Comparison of ENCODE assay signal across 27 cellular contexts in the genomic region with DNA sequence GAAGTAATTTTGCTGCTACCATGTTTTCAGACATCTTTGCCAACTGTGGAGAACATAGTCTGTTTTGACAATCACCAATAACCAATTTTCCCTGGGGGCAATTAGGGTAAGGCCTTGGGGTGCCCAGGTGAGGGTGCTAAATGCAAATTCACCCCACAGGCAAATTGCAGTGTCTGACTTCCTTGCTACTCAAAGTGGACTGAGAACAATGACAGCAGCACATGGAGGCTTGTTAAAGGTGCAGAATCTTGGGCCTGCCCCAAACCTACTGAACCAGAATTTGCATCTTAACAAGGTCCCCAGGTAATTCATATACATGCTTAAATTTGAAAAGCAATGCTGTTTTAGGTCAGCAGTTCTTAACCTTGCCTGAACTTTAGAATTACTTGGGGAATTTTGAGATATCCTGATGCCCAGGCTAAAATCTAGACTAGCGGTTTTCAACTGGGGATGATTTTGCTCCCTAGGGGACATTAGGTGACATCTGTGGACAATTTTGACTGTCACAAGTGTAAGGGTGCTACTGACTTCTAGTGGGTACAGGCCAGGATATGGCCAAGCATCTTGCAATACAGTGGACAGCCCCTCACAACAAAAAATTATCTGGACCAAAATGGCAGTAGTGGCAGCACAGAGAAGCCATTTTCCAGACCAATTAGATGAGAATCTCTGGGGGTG.
DNase-seq lines count a peak whose midpoint lies in the region; ATAC-seq, FAIRE-seq and TF ChIP-seq lines count a peak whose summit lies in the region.
"Had no signal": no experiment of that assay in that cellular context is flagged by ENCODE, and none has a peak within 500 bp of the region (broad histone marks: within the 10 kb centered on the region; RNA-seq: fewer than 3 reads in every experiment).

No MANE protein-coding gene starts in this region.

- POLR2A ChIA-PET in RWPE1 (lab: Yijun Ruan, JAX; ENCODE audit: low non-redundant PET): no interaction called here

- no peaks in the 10 kb centered on the region for H3K36me3 Mint-ChIP-seq in activated CD8-positive, alpha-beta memory T cell treated with anti-CD3 and anti-CD28 coated beads, Interleukin-2, amount 10 ng/mL, durations not matched to agents 7 days and 5 days
- H3K36me3 Mint-ChIP-seq: CD4-positive, alpha-beta memory T cell; mesothelial cell of epicardium; naive thymus-derived CD8-positive, alpha-beta T cell had no signal

- DNase-seq in RWPE1 (ENCODE audit: low spot score) (no peak), frontal cortex (ENCODE audit: low spot score in 2 of 2) (no peak)
- no peak for DNase-seq in activated CD8-positive, alpha-beta memory T cell treated with anti-CD3 and anti-CD28 coated beads, Interleukin-2, amount 10 ng/mL, durations not matched to agents 7 days and 5 days
- DNase-seq: activated CD4-positive, alpha-beta T cell treated with anti-CD3 and anti-CD28 coated beads, Interleukin-2, amount 10 ng/mL, durations not matched to agents 24 days and 14 days; activated naive CD4-positive, alpha-beta T cell treated with anti-CD3 and anti-CD28 coated beads, Interleukin-2, amount 50 U/mL, for 16 hours; amygdala; CD4-positive, alpha-beta memory T cell; colonic mucosa; effector memory CD8-positive, alpha-beta T cell; hippocampal formation; naive thymus-derived CD8-positive, alpha-beta T cell; NCI-H1105; NCI-H2081; NCI-H226; occipital lobe; transverse colon had no signal

- CTCF ChIA-PET in RWPE1 (lab: Yijun Ruan, JAX): interaction anchor here (0.6 kb wide), 1 partner anchor 810 kb away, joined by 4 read pairs; no protein-coding TSS in a partner anchor
- CTCF ChIA-PET in activated CD8-positive, alpha-beta memory T cell treated with anti-CD3 and anti-CD28 coated beads, Interleukin-2, amount 10 ng/mL, durations not matched to agents 7 days and 5 days (lab: Charles Lee): no interaction called here

- ATAC-seq in GM18870 (IDR thresholded peaks at IDR 0.05; ENCODE audit: unreplicated experiment) (peak; percentile 31), GM21529 (IDR thresholded peaks at IDR 0.05; ENCODE audit: unreplicated experiment) (peak; percentile 48), HG02852 (IDR thresholded peaks at IDR 0.05; ENCODE audit: unreplicated experiment) (peak; percentile 34), HG03095 (IDR thresholded peaks at IDR 0.05; ENCODE audit: unreplicated experiment) (no peak)
- no peak for ATAC-seq in activated CD8-positive, alpha-beta memory T cell treated with anti-CD3 and anti-CD28 coated beads, Interleukin-2, amount 10 ng/mL, durations not matched to agents 7 days and 5 days
- ATAC-seq: effector memory CD8-positive, alpha-beta T cell; esophagus mucosa; foreskin keratinocyte; left lobe of liver; naive thymus-derived CD8-positive, alpha-beta T cell; Right ventricle myocardium inferior had no signal

- H3K4me1 Mint-ChIP-seq in activated CD8-positive, alpha-beta memory T cell treated with anti-CD3 and anti-CD28 coated beads, Interleukin-2, amount 10 ng/mL, durations not matched to agents 7 days and 5 days: peaks cover 1% of the 10 kb centered on the region
- H3K4me1 Mint-ChIP-seq: activated CD4-positive, alpha-beta T cell treated with anti-CD3 and anti-CD28 coated beads, Interleukin-2, amount 10 ng/mL, durations not matched to agents 24 days and 14 days had no signal

- peaks cover 7% of the 10 kb centered on the region for H3K27me3 Mint-ChIP-seq in activated CD8-positive, alpha-beta memory T cell treated with anti-CD3 and anti-CD28 coated beads, Interleukin-2, amount 10 ng/mL, durations not matched to agents 7 days and 5 days

- TF ChIP-seq CTCF in RWPE1 (conservative IDR thresholded peaks at IDR 0.05; ENCODE audit: low read depth): no peak

- no peak overlapping the region for H3K27ac ChIP-seq in RWPE1
- H3K27ac ChIP-seq: colonic mucosa, foreskin keratinocyte, transverse colon, VCaP had no signal

- no peak for FAIRE-seq in frontal cortex (lab: Jason Lieb, UNC)

- no peak overlapping the region for H3K27ac Mint-ChIP-seq in activated CD8-positive, alpha-beta memory T cell treated with anti-CD3 and anti-CD28 coated beads, Interleukin-2, amount 10 ng/mL, durations not matched to agents 7 days and 5 days
- H3K27ac Mint-ChIP-seq: activated CD4-positive, alpha-beta T cell treated with anti-CD3 and anti-CD28 coated beads, Interleukin-2, amount 10 ng/mL, durations not matched to agents 24 days and 14 days; activated T-helper 1 cell treated with anti-CD3 and anti-CD28 coated beads, Interleukin-12 subunit alpha, Interleukin-12 subunit beta, Interleukin-2, Interleukin-4 antibody, amounts not matched to agents 30 ng/mL and 10 ng/mL and 1 ng/mL, durations not matched to agents 14 hours and 24 hours and 36 hours; CD4-positive, alpha-beta memory T cell; effector memory CD8-positive, alpha-beta T cell; mesothelial cell of epicardium; naive thymus-derived CD8-positive, alpha-beta T cell had no signal

- H3K9me3 Mint-ChIP-seq in activated CD8-positive, alpha-beta memory T cell treated with anti-CD3 and anti-CD28 coated beads, Interleukin-2, amount 10 ng/mL, durations not matched to agents 7 days and 5 days (ENCODE audit: low read depth): no peaks in the 10 kb centered on the region
- H3K9me3 Mint-ChIP-seq: activated CD4-positive, alpha-beta T cell treated with anti-CD3 and anti-CD28 coated beads, Interleukin-2, amount 10 ng/mL, durations not matched to agents 24 days and 14 days; activated T-helper 1 cell treated with anti-CD3 and anti-CD28 coated beads, Interleukin-12 subunit alpha, Interleukin-12 subunit beta, Interleukin-2, Interleukin-4 antibody, amounts not matched to agents 30 ng/mL and 10 ng/mL and 1 ng/mL, durations not matched to agents 14 hours and 24 hours and 36 hours; CD4-positive, alpha-beta memory T cell; effector memory CD8-positive, alpha-beta T cell; mesothelial cell of epicardium; naive thymus-derived CD8-positive, alpha-beta T cell had no signal

- no peak overlapping the region for H3K4me3 Mint-ChIP-seq in activated CD8-positive, alpha-beta memory T cell treated with anti-CD3 and anti-CD28 coated beads, Interleukin-2, amount 10 ng/mL, durations not matched to agents 7 days and 5 days
- H3K4me3 Mint-ChIP-seq: activated CD4-positive, alpha-beta T cell treated with anti-CD3 and anti-CD28 coated beads, Interleukin-2, amount 10 ng/mL, durations not matched to agents 24 days and 14 days; activated T-helper 1 cell treated with anti-CD3 and anti-CD28 coated beads, Interleukin-12 subunit alpha, Interleukin-12 subunit beta, Interleukin-2, Interleukin-4 antibody, amounts not matched to agents 30 ng/mL and 10 ng/mL and 1 ng/mL, durations not matched to agents 14 hours and 24 hours and 36 hours; CD4-positive, alpha-beta memory T cell; effector memory CD8-positive, alpha-beta T cell; mesothelial cell of epicardium; naive thymus-derived CD8-positive, alpha-beta T cell had no signal

Comparison
In these comparisons a context has a peak if more than half of its experiments do, and no peak if none do; other contexts are left out.
1. ATAC-seq: peak in GM18870 (single experiment), GM21529 (single experiment) and HG02852 (single experiment); none in HG03095 (single experiment) and activated CD8-positive, alpha-beta memory T cell treated with anti-CD3 and anti-CD28 coated beads, Interleukin-2, amount 10 ng/mL, durations not matched to agents 7 days and 5 days (single experiment).